Comparison of ENCODE assay signal across 1 cellular context in the genomic region with DNA sequence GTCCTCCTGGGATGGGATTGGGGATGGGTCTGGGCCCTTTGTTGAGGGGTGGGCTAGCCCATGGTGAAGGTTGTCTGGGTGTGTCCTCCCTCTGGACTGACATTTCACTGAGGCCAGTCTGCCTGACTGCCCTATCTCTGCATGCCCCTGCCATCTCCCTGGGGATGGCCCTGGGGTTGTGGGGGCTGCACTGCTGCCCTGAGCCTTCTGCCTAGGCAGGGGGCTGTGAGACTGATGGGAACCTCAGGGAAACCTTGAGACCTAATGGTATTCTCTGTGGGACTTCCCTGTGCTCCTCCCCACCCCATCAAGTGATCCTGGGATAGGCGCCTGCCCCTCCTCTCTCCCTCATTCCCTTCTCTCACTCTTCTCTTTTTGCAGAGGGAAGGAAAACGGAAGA.
TF ChIP-seq lines count a peak whose summit lies in the region.

No MANE protein-coding gene starts in this region.

TF ChIP-seq in IMR-90, 13 proteins besides CTCF, POLR2A, EP300 and RAD21 (continued from another document):
- TF ChIP-seq, protein P1, sequence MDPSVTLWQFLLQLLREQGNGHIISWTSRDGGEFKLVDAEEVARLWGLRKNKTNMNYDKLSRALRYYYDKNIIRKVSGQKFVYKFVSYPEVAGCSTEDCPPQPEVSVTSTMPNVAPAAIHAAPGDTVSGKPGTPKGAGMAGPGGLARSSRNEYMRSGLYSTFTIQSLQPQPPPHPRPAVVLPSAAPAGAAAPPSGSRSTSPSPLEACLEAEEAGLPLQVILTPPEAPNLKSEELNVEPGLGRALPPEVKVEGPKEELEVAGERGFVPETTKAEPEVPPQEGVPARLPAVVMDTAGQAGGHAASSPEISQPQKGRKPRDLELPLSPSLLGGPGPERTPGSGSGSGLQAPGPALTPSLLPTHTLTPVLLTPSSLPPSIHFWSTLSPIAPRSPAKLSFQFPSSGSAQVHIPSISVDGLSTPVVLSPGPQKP (IDR thresholded peaks at IDR 0.05; ENCODE audit: borderline replicate concordance, low read depth, low read length) = no peak
- no peak for TF ChIP-seq SMC3 (IDR thresholded peaks at IDR 0.05; ENCODE audit: low read depth, low read length)
- TF ChIP-seq MAFK (IDR thresholded peaks at IDR 0.05; ENCODE audit: low read depth, low read length) = no peak
- no peak for TF ChIP-seq CEBPB (IDR thresholded peaks at IDR 0.05; ENCODE audit: low read depth, low read length)
- TF ChIP-seq, protein P2, sequence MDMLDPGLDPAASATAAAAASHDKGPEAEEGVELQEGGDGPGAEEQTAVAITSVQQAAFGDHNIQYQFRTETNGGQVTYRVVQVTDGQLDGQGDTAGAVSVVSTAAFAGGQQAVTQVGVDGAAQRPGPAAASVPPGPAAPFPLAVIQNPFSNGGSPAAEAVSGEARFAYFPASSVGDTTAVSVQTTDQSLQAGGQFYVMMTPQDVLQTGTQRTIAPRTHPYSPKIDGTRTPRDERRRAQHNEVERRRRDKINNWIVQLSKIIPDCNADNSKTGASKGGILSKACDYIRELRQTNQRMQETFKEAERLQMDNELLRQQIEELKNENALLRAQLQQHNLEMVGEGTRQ (IDR thresholded peaks at IDR 0.05; ENCODE audit: low read depth, low read length) = no peak
- no peak for TF ChIP-seq MAZ (IDR thresholded peaks at IDR 0.05; ENCODE audit: borderline replicate concordance, low read depth, low read length)
TF ChIP-seq in IMR-90: peak in this region for 0.
